Comparison of ENCODE assay signal across 16 cellular contexts in genomic region chr16:7350801-7351200, GRCh38. TPM values are rescaled to one million over a fixed set of nuclear protein-coding genes. Genes with fewer than 3 reads are reported as not detected.
DNase-seq lines count a peak whose midpoint lies in the region; TF ChIP-seq lines count a peak whose summit lies in the region.
"Had no signal": no experiment of that assay in that cellular context is flagged by ENCODE, and none has a peak within 500 bp of the region (broad histone marks: within the 10 kb centered on the region; RNA-seq: fewer than 3 reads in every experiment).

No MANE protein-coding gene starts in this region.

- no peak overlapping the region for H3K9ac ChIP-seq in skeletal muscle tissue (ENCODE audit: low read depth in 1 of 3, low read length in 3 of 3)
- H3K9ac ChIP-seq: BLaER1, GM23248 had no signal

- peak overlapping the region; percentile 97 for H3K27ac ChIP-seq in SJCRH30
- peak overlapping the region; percentile 50 for H3K27ac ChIP-seq in skeletal muscle tissue (ENCODE audit: low read depth, low read length)
- no peak overlapping the region for H3K27ac ChIP-seq in tibial artery
- H3K27ac ChIP-seq: BLaER1, GM23248 had no signal

- peaks cover 4% of the 10 kb centered on the region for H3K36me3 Mint-ChIP-seq in nephron (ENCODE audit: low read depth)
- no peaks in the 10 kb centered on the region for H3K36me3 Mint-ChIP-seq in activated CD4-positive, alpha-beta memory T cell treated with anti-CD3 and anti-CD28 coated beads for 36 hours
- H3K36me3 Mint-ChIP-seq: CD8-positive, alpha-beta memory T cell had no signal

- H3K27me3 ChIP-seq in SJCRH30 (no peaks in the 10 kb centered on the region), skeletal muscle tissue (ENCODE audit: control insufficient read depth in 3 of 3, insufficient read depth in 3 of 3, low read length in 3 of 3) (no peaks in the 10 kb centered on the region), tibial artery (no peaks in the 10 kb centered on the region)
- H3K27me3 ChIP-seq: BLaER1 had no signal

- H3K4me1 Mint-ChIP-seq in nephron = peaks cover 47% of the 10 kb centered on the region
- H3K4me1 Mint-ChIP-seq in activated CD4-positive, alpha-beta memory T cell treated with anti-CD3 and anti-CD28 coated beads for 36 hours (ENCODE audit: low read depth) = no peaks in the 10 kb centered on the region
- H3K4me1 Mint-ChIP-seq: CD8-positive, alpha-beta memory T cell had no signal

- peak overlapping the region in 1 of 3 experiments; percentile 26 for H3K4me3 Mint-ChIP-seq in nephron
- H3K4me3 Mint-ChIP-seq in activated CD4-positive, alpha-beta memory T cell treated with anti-CD3 and anti-CD28 coated beads for 36 hours = no peak overlapping the region
- H3K4me3 Mint-ChIP-seq: CD8-positive, alpha-beta memory T cell had no signal

- peak overlapping the region in 2 of 3 experiments; percentile 74 to 76 for H3K27ac Mint-ChIP-seq in nephron
- no peak overlapping the region for H3K27ac Mint-ChIP-seq in activated CD4-positive, alpha-beta memory T cell treated with anti-CD3 and anti-CD28 coated beads for 36 hours
- H3K27ac Mint-ChIP-seq: CD8-positive, alpha-beta memory T cell had no signal

- TF ChIP-seq CTCF in nephron (IDR thresholded peaks at IDR 0.05; ENCODE audit: unreplicated experiment in 3 of 3) (no peak), tibial artery (IDR thresholded peaks at IDR 0.05) (no peak)

- H3K9me3 Mint-ChIP-seq in nephron = peaks cover 2% of the 10 kb centered on the region
- peaks cover 30% of the 10 kb centered on the region for H3K9me3 Mint-ChIP-seq in activated CD4-positive, alpha-beta memory T cell treated with anti-CD3 and anti-CD28 coated beads for 36 hours

- intact Hi-C loops in activated CD4-positive, alpha-beta memory T cell treated with anti-CD3 and anti-CD28 coated beads for 36 hours (cut with micrococcal nuclease) = no loop called here
- intact Hi-C loops in tibial artery (cut with DNase I; ENCODE audit: low total_unique reads) = no loop called here

- H3K4me3 ChIP-seq in SJCRH30 (no peak overlapping the region), skeletal muscle tissue (ENCODE audit: low read length in 3 of 3) (no peak overlapping the region), tibial artery (no peak overlapping the region)
- H3K4me3 ChIP-seq: BLaER1, GM12878, GM23248 had no signal

- no peaks in the 10 kb centered on the region for H3K9me3 ChIP-seq in SJCRH30 (replicated peaks)
- H3K9me3 ChIP-seq in skeletal muscle tissue (ENCODE audit: control insufficient read depth in 3 of 3, low read length in 3 of 3) = no peaks in the 10 kb centered on the region
- H3K9me3 ChIP-seq in tibial artery = no peaks in the 10 kb centered on the region
- H3K9me3 ChIP-seq: BLaER1 had no signal

- DNase-seq in LHCN-M2 (ENCODE audit: low read depth) (peak; percentile 27), SJCRH30 (peak in 1 of 2 experiments; percentile 36), COR-L47 (lab: John Stamatoyannopoulos, UW) (no peak), tibial artery (no peak)
- no peak for DNase-seq in activated CD4-positive, alpha-beta memory T cell treated with anti-CD3 and anti-CD28 coated beads for 36 hours
- DNase-seq: 8988T; AML-193; CD8-positive, alpha-beta memory T cell; DMS 273 treated with DMSO at 0.1 percent for 48 hours; GM23248; H7 had no signal

- POLR2A ChIA-PET in activated CD4-positive, alpha-beta memory T cell treated with anti-CD3 and anti-CD28 coated beads for 36 hours (lab: Charles Lee) = no interaction called here

- peaks cover 40% of the 10 kb centered on the region for H3K4me1 ChIP-seq in SJCRH30
- peaks cover 29 to 59% (median 47%) of the 10 kb centered on the region in 3 donors for H3K4me1 ChIP-seq in skeletal muscle tissue (ENCODE audit: control insufficient read depth in 3 of 3, insufficient read depth in 3 of 3, low read length in 3 of 3)
- H3K4me1 ChIP-seq in tibial artery = no peaks in the 10 kb centered on the region
- H3K4me1 ChIP-seq: BLaER1 had no signal

- peaks cover 3% of the 10 kb centered on the region for H3K27me3 Mint-ChIP-seq in nephron (ENCODE audit: low read depth)
- no peaks in the 10 kb centered on the region for H3K27me3 Mint-ChIP-seq in activated CD4-positive, alpha-beta memory T cell treated with anti-CD3 and anti-CD28 coated beads for 36 hours
- H3K27me3 Mint-ChIP-seq: CD8-positive, alpha-beta memory T cell had no signal

- CTCF ChIA-PET in activated CD4-positive, alpha-beta memory T cell treated with anti-CD3 and anti-CD28 coated beads for 36 hours (lab: Charles Lee) = no interaction called here

- H3K36me3 ChIP-seq in SJCRH30 = peaks cover 3% of the 10 kb centered on the region; the same call in 1 of the 2 replicates
- peaks cover 0 to 3% (median 0%) of the 10 kb centered on the region in 3 donors for H3K36me3 ChIP-seq in skeletal muscle tissue (ENCODE audit: control insufficient read depth in 3 of 3, insufficient read depth in 3 of 3, low read length in 3 of 3)
- H3K36me3 ChIP-seq in tibial artery = no peaks in the 10 kb centered on the region
- H3K36me3 ChIP-seq: BLaER1 had no signal

RNA-seq across cellular contexts. Expression of gene RBFOX1, which starts 18.2 kb away (rescaled TPM):
- total RNA-seq in LHCN-M2 (2014; rRNA removed) = 1.8 and 3.7 TPM in 2 replicates
- polyA plus RNA-seq in LHCN-M2 (2012) = 0.58 TPM
- 8.9 and 11.6 TPM in 2 replicates for total RNA-seq in SJCRH30 (2014; rRNA removed; shearing (Covaris generic))
- total RNA-seq in skeletal muscle tissue = 26.1 TPM
- not detected for total RNA-seq in activated CD4-positive, alpha-beta memory T cell treated with anti-CD3 and anti-CD28 coated beads for 36 hours
- total RNA-seq: CD8-positive, alpha-beta memory T cell; Daoy; GM12878; GM23248 had no signal
- polyA plus RNA-seq: CD8-positive, alpha-beta memory T cell; GM23248 had no signal

Comparison
In these comparisons a context has a peak if more than half of its experiments do, and no peak if none do; other contexts are left out.
1. H3K27ac ChIP-seq: peak in SJCRH30 (single experiment) and skeletal muscle tissue (single experiment); none in tibial artery (0 of 2).